18 cellular contexts compared by ENCODE assay signal in the genomic region with DNA sequence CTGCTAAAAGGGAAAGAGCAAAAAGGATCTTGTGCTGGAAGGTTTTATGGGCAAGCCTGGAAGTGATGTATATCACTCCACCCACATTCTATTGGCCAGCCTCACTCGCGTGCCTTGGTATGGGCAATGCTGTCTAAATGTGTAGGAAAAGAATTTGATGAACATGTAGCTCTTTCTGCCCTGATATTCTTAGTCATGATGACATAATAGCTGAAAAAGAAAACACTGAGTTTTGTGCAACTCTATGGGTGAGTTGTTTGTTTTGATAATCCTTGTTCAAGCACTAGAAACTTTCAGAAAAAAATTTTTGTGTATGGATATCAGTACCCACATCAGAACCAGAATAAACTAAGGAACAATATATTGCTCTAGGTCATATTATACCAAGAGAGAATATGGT.
DNase-seq lines count a peak whose midpoint lies in the region; ATAC-seq and TF ChIP-seq lines count a peak whose summit lies in the region.
"Had no signal": no experiment of that assay in that cellular context is flagged by ENCODE, and none has a peak within 500 bp of the region (broad histone marks: within the 10 kb centered on the region; RNA-seq: fewer than 3 reads in every experiment).

No MANE protein-coding gene starts in this region.

- CTCF ChIA-PET in HEK293 (lab: Yijun Ruan, JAX): interaction anchor here (0.6 kb wide), 1 partner anchor 19 kb away, joined by 3 read pairs; no protein-coding TSS in a partner anchor

- DNase-seq in DMS53 treated with DMSO at 0.1 percent for 48 hours (lab: John Stamatoyannopoulos, UW; ENCODE audit: unreplicated experiment): peak; percentile 58
- DNase-seq in adipocyte (ENCODE audit: low read depth): peak; percentile 51
- DNase-seq in iris pigment epithelial cell (ENCODE audit: low read depth): peak; percentile 5
- DNase-seq in left lung: no peak
- DNase-seq in ascending aorta (ENCODE audit: low spot score in 2 of 2): no peak
- DNase-seq in SW480 (ENCODE audit: low spot score): no peak
- DNase-seq: Caco-2; CD4-positive, alpha-beta T cell; H7; MV-4-11; NCI-H187; NCI-H2227 treated with DMSO at 0.1 percent for 48 hours; NCI-H510A treated with DMSO at 0.1 percent for 48 hours; NCI-H774; SHP77 treated with DMSO at 0.1 percent for 48 hours; SK-N-SH had no signal

- TF ChIP-seq CTCF in HEK293 (tag by site-specific recombination; IDR thresholded peaks at IDR 0.05): no peak
- TF ChIP-seq CTCF in left lung (IDR thresholded peaks at IDR 0.05): no peak
- TF ChIP-seq CTCF in ascending aorta (IDR thresholded peaks at IDR 0.05): no peak

- H3K9me3 ChIP-seq in HEK293 (ENCODE audit: control insufficient read depth, insufficient read depth, low read depth, low read length): no peaks in the 10 kb centered on the region
- H3K9me3 ChIP-seq in adipocyte (ENCODE audit: control insufficient read depth, low read length): no peaks in the 10 kb centered on the region
- H3K9me3 ChIP-seq in left lung: no peaks in the 10 kb centered on the region
- H3K9me3 ChIP-seq in ascending aorta: no peaks in the 10 kb centered on the region
- H3K9me3 ChIP-seq: Caco-2, SK-N-SH had no signal

- no peak overlapping the region for H3K4me3 ChIP-seq in HEK293 (ENCODE audit: low read depth, low read length)
- H3K4me3 ChIP-seq in adipocyte (ENCODE audit: low read length): no peak overlapping the region
- no peak overlapping the region for H3K4me3 ChIP-seq in left lung
- no peak overlapping the region for H3K4me3 ChIP-seq in ascending aorta

- intact Hi-C loops in left lung (cut with DNase I) (no loop called here), ascending aorta (cut with DNase I) (no loop called here)

- H3K4me1 ChIP-seq in HEK293 (ENCODE audit: control insufficient read depth, insufficient read depth, low read length) (no peaks in the 10 kb centered on the region), adipocyte (ENCODE audit: control insufficient read depth, insufficient read depth, low read length) (no peaks in the 10 kb centered on the region), left lung (no peaks in the 10 kb centered on the region), ascending aorta (no peaks in the 10 kb centered on the region)
- H3K4me1 ChIP-seq: Caco-2 had no signal

- H3K36me3 ChIP-seq in HEK293 (ENCODE audit: control insufficient read depth in 2 of 2, insufficient read depth in 1 of 2, low read length in 2 of 2) (no peaks in the 10 kb centered on the region), adipocyte (ENCODE audit: control insufficient read depth, insufficient read depth, low read length, severe bottlenecking) (no peaks in the 10 kb centered on the region), left lung (no peaks in the 10 kb centered on the region), ascending aorta (no peaks in the 10 kb centered on the region)

- H3K9ac ChIP-seq in adipocyte (ENCODE audit: low read length): no peak overlapping the region
- H3K9ac ChIP-seq: SK-N-SH had no signal

- H3K27ac ChIP-seq in HEK293 (ENCODE audit: extremely low read depth, low read depth, low read length) (no peak overlapping the region), left lung (no peak overlapping the region), ascending aorta (no peak overlapping the region)
- H3K27ac ChIP-seq: HL-60 had no signal

- POLR2A ChIA-PET in HEK293 (lab: Yijun Ruan, JAX): no interaction called here

- no peak for ATAC-seq in left lung

- H3K27me3 ChIP-seq in adipocyte (replicated peaks; ENCODE audit: control insufficient read depth, insufficient read depth, low read length) (no peaks in the 10 kb centered on the region), left lung (no peaks in the 10 kb centered on the region), ascending aorta (no peaks in the 10 kb centered on the region)

TF ChIP-seq in HEK293, 187 proteins besides CTCF, POLR2A, EP300 and RAD21:
- TF ChIP-seq ZNF335 (tag by site-specific recombination; conservative IDR thresholded peaks at IDR 0.05) (0 out of 2 replicates have a peak, but pooled peaks have one; percentile 23), ZNF704 (tag by site-specific recombination; IDR thresholded peaks at IDR 0.05) (no peak)

Comparison
In these comparisons a context has a peak if more than half of its experiments do, and no peak if none do; other contexts are left out.
1. DNase-seq: peak in DMS53 treated with DMSO at 0.1 percent for 48 hours (single experiment), adipocyte (single experiment) and iris pigment epithelial cell (single experiment); none in left lung (0 of 2), ascending aorta (0 of 2) and SW480 (single experiment).